In genomic region chr1:196558424-196558823, GRCh38 we compare ENCODE assay signal across 8 cellular contexts. TPM values are rescaled to one million over a fixed set of nuclear protein-coding genes. Genes with fewer than 3 reads are reported as not detected.
A peak's percentile ranks its signal among the peaks of the same experiment; 100 is the strongest.
DNase-seq lines count a peak whose midpoint lies in the region; ATAC-seq and TF ChIP-seq lines count a peak whose summit lies in the region.

No MANE protein-coding gene starts in this region.

- no peak overlapping the region for H3K4me3 ChIP-seq in MM.1S (ENCODE audit: low read length)
- H3K4me3 ChIP-seq in endocrine pancreas (ENCODE audit: control insufficient read depth, insufficient read depth, low read length) = peak overlapping the region; percentile 77
- peak overlapping the region; percentile 33 for H3K4me3 ChIP-seq in rectal smooth muscle tissue (ENCODE audit: low read length)
- peak overlapping the region in 1 of 2 donors; percentile 19 for H3K4me3 ChIP-seq in vagina

- H3K9me3 ChIP-seq in MM.1S (replicated peaks; ENCODE audit: insufficient read depth, low read length) (no peaks in the 10 kb centered on the region), endocrine pancreas (ENCODE audit: control insufficient read depth, low read length) (no peaks in the 10 kb centered on the region), vagina (no peaks in the 10 kb centered on the region)

- H3K9me2 ChIP-seq in MM.1S (replicated peaks; ENCODE audit: insufficient read depth, low read length) = no peaks in the 10 kb centered on the region; the same call in 1 of the 2 replicates

- DNase-seq in MM.1S (peak; percentile 84), putamen (ENCODE audit: low spot score) (no peak), vagina (ENCODE audit: extremely low spot score in 2 of 2) (no peak), NOMO-1 treated with dmso at 0.1 percent for 144 hours (lab: John Stamatoyannopoulos, UW; ENCODE audit: unreplicated experiment) (no peak), superior temporal gyrus (ENCODE audit: extremely low spot score) (no peak)

- H3K79me2 ChIP-seq in MM.1S (ENCODE audit: low read length) = no peaks in the 10 kb centered on the region

- H3K4me1 ChIP-seq in MM.1S (ENCODE audit: low read length) (peaks cover 5% of the 10 kb centered on the region; the same call in 1 of the 2 replicates), endocrine pancreas (ENCODE audit: control insufficient read depth, insufficient read depth, low read length) (no peaks in the 10 kb centered on the region), rectal smooth muscle tissue (ENCODE audit: control insufficient read depth, insufficient read depth, low read length) (no peaks in the 10 kb centered on the region), vagina (no peaks in the 10 kb centered on the region)

- intact Hi-C loops in vagina (cut with DNase I) = no loop called here

- no peak for TF ChIP-seq CTCF in MM.1S (IDR thresholded peaks at IDR 0.05; ENCODE audit: low read length)
- TF ChIP-seq CTCF in vagina (IDR thresholded peaks at IDR 0.05) = no peak

- H3F3A ChIP-seq in MM.1S (ENCODE audit: insufficient read depth, low read length) = no peaks in the 10 kb centered on the region

- H3K27ac ChIP-seq in MM.1S (ENCODE audit: low read length) (no peak overlapping the region), rectal smooth muscle tissue (ENCODE audit: low read depth, low read length) (no peak overlapping the region), vagina (no peak overlapping the region)

- ATAC-seq in GM18868 (IDR thresholded peaks at IDR 0.05; ENCODE audit: unreplicated experiment) = peak; percentile 68

- H3K9ac ChIP-seq in MM.1S (ENCODE audit: low read length) (no peak overlapping the region), endocrine pancreas (ENCODE audit: control insufficient read depth, insufficient read depth, low read length) (no peak overlapping the region), rectal smooth muscle tissue (ENCODE audit: low read length) (no peak overlapping the region)

- no peak overlapping the region for H2AFZ ChIP-seq in MM.1S (ENCODE audit: low read length)

- H3K4me2 ChIP-seq in MM.1S (ENCODE audit: low read depth, low read length) = peak overlapping the region; percentile 34

- no peaks in the 10 kb centered on the region for H3K27me3 ChIP-seq in MM.1S (replicated peaks; ENCODE audit: insufficient read depth, low read length)
- H3K27me3 ChIP-seq in endocrine pancreas (ENCODE audit: control insufficient read depth, insufficient read depth, low read length) = no peaks in the 10 kb centered on the region
- H3K27me3 ChIP-seq in rectal smooth muscle tissue (ENCODE audit: control insufficient read depth, insufficient read depth, low read length) = no peaks in the 10 kb centered on the region
- no peaks in the 10 kb centered on the region for H3K27me3 ChIP-seq in vagina

- H3K36me3 ChIP-seq in MM.1S (replicated peaks; ENCODE audit: insufficient read depth, low read length) (no peaks in the 10 kb centered on the region), endocrine pancreas (ENCODE audit: control insufficient read depth, insufficient read depth, low read length) (no peaks in the 10 kb centered on the region), rectal smooth muscle tissue (ENCODE audit: control insufficient read depth, insufficient read depth, low read length) (no peaks in the 10 kb centered on the region), vagina (no peaks in the 10 kb centered on the region)

- H4K20me1 ChIP-seq in MM.1S (ENCODE audit: insufficient read depth, low read length) = no peaks in the 10 kb centered on the region

- TF ChIP-seq POLR2A in vagina (IDR thresholded peaks at IDR 0.05) = no peak

RNA-seq across cellular contexts. Expression of gene KCNT2, which starts 49.8 kb away (rescaled TPM):
- 1.2 TPM for total RNA-seq in vagina
